ENCODE assay signal across 26 cellular contexts in genomic region chr14:37526992-37527391, GRCh38.
"Had no signal": no experiment of that assay in that cellular context is flagged by ENCODE, and none has a peak within 500 bp of the region (broad histone marks: within the 10 kb centered on the region; RNA-seq: fewer than 3 reads in every experiment).

No MANE protein-coding gene starts in this region.

- H3K36me3 ChIP-seq: left ventricle myocardium inferior, ovary, right atrium auricular region, spleen, suprapubic skin, thoracic aorta, tibial artery, upper lobe of right lung had no signal

- H3K27ac ChIP-seq: left ventricle myocardium inferior, ovary, right atrium auricular region, skin epidermis, spleen, suprapubic skin, thoracic aorta, tibial artery, upper lobe of right lung had no signal

- H3K4me3 ChIP-seq: left ventricle myocardium inferior, lung, mucosa of descending colon, ovary, right atrium auricular region, skin epidermis, spleen, suprapubic skin, thoracic aorta, tibial artery, upper lobe of right lung had no signal

- H3K27me3 Mint-ChIP-seq: naive thymus-derived CD4-positive, alpha-beta T cell; natural killer cell treated with Interleukin-12 subunit alpha and Interleukin-12 subunit beta and Interleukin-15 and Interleukin-18, amount 100 ng/mL, for 72 hours; progenitor cell of endocrine pancreas; stimulated activated naive CD8-positive, alpha-beta T cell treated with anti-CD3 and anti-CD28 coated beads, Interleukin-15, Interleukin-2, amounts not matched to agents 100 ng/mL and 50 ng/mL, for 24 hours had no signal

- ATAC-seq: mucosa of descending colon; naive thymus-derived CD4-positive, alpha-beta T cell; natural killer cell treated with Interleukin-12 subunit alpha and Interleukin-12 subunit beta and Interleukin-15 and Interleukin-18, amount 100 ng/mL, for 72 hours; sciatic nerve; stimulated activated effector memory CD8-positive, alpha-beta T cell treated with anti-CD3 and anti-CD28 coated beads, Interleukin-12 subunit alpha, Interleukin-12 subunit beta, amount 100 ng/mL, for 72 hours; upper lobe of right lung had no signal

- FAIRE-seq: islet of Langerhans, urothelium cell line had no signal

- H3K4me3 Mint-ChIP-seq: immature natural killer cell; naive thymus-derived CD4-positive, alpha-beta T cell; natural killer cell treated with Interleukin-12 subunit alpha and Interleukin-12 subunit beta and Interleukin-15 and Interleukin-18, amount 100 ng/mL, for 72 hours; stimulated activated effector memory CD8-positive, alpha-beta T cell treated with anti-CD3 and anti-CD28 coated beads, Interleukin-12 subunit alpha, Interleukin-12 subunit beta, amount 100 ng/mL, for 72 hours; stimulated activated naive CD8-positive, alpha-beta T cell treated with anti-CD3 and anti-CD28 coated beads, Interleukin-15, Interleukin-2, amounts not matched to agents 100 ng/mL and 50 ng/mL, for 24 hours had no signal

- H3K27ac Mint-ChIP-seq: immature natural killer cell; naive thymus-derived CD4-positive, alpha-beta T cell; natural killer cell treated with Interleukin-12 subunit alpha and Interleukin-12 subunit beta and Interleukin-15 and Interleukin-18, amount 100 ng/mL, for 72 hours; progenitor cell of endocrine pancreas; stimulated activated effector memory CD8-positive, alpha-beta T cell treated with anti-CD3 and anti-CD28 coated beads, Interleukin-12 subunit alpha, Interleukin-12 subunit beta, amount 100 ng/mL, for 72 hours; stimulated activated naive CD8-positive, alpha-beta T cell treated with anti-CD3 and anti-CD28 coated beads, Interleukin-15, Interleukin-2, amounts not matched to agents 100 ng/mL and 50 ng/mL, for 24 hours had no signal

- H3K4me1 ChIP-seq: left ventricle myocardium inferior, right atrium auricular region, spleen, suprapubic skin, tibial artery, upper lobe of right lung had no signal

- H3K27me3 ChIP-seq: ovary, right atrium auricular region, spleen, suprapubic skin, tibial artery, upper lobe of right lung had no signal

- H3K4me1 Mint-ChIP-seq: immature natural killer cell; naive thymus-derived CD4-positive, alpha-beta T cell; stimulated activated effector memory CD8-positive, alpha-beta T cell treated with anti-CD3 and anti-CD28 coated beads, Interleukin-12 subunit alpha, Interleukin-12 subunit beta, amount 100 ng/mL, for 72 hours had no signal

- H3K36me3 Mint-ChIP-seq: immature natural killer cell; naive thymus-derived CD4-positive, alpha-beta T cell; natural killer cell treated with Interleukin-12 subunit alpha and Interleukin-12 subunit beta and Interleukin-15 and Interleukin-18, amount 100 ng/mL, for 72 hours; stimulated activated effector memory CD8-positive, alpha-beta T cell treated with anti-CD3 and anti-CD28 coated beads, Interleukin-12 subunit alpha, Interleukin-12 subunit beta, amount 100 ng/mL, for 72 hours had no signal

- DNase-seq: hypothalamus; immature natural killer cell; left ventricle myocardium inferior; mesendoderm; midbrain; mucosa of descending colon; naive thymus-derived CD4-positive, alpha-beta T cell; ovary; spleen; stimulated activated CD4-positive, alpha-beta T cell treated with anti-CD3 and anti-CD28 coated beads, Interleukin-4, amount 100 ng/mL, for 24 hours; stimulated activated naive CD4-positive, alpha-beta T cell; tibial artery; trophoblast cell; upper lobe of right lung had no signal

- H3K9me3 ChIP-seq: left ventricle myocardium inferior, mucosa of descending colon, ovary, right atrium auricular region, spleen, suprapubic skin, thoracic aorta, tibial artery, upper lobe of right lung had no signal
